In the genomic region with DNA sequence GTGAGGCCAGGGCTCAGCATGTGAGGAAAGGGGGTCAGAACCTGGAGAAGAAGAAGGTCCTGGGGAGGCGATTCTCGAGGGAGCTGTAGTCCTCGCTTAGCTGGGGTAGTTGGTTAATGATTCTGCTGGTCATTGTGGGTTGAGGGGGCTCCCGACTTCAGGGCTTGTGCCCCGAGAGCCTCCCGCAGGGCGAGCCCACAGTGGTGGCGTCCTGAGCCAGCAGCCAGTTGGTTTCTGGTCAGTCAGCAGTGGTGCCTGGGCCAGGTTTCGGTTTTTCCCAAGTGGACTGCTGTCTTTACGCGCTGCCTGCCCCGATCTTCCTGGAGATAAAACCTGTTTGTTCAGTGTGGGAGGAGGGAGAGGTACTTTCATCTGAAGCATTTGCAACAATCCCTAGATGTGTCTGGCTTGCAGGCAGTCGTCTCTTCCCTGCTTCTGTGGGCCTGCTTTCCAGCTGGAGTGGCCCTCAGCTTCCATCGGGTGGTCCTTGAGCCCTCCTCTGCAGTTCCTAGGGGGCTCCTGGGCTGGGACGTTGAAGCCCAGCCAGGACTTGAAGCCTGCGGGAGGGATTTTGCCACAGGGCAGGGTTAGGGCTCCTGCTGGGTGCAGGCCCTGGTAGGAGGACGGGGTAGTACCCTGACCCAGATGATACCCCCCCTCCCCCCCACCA, we compare ENCODE assay signal across 9 cellular contexts. TPM values are rescaled to one million over a fixed set of nuclear protein-coding genes. Genes with fewer than 3 reads are reported as not detected.
DNase-seq lines count a peak whose midpoint lies in the region; ATAC-seq, FAIRE-seq and TF ChIP-seq lines count a peak whose summit lies in the region.
"Had no signal": no experiment of that assay in that cellular context is flagged by ENCODE, and none has a peak within 500 bp of the region (broad histone marks: within the 10 kb centered on the region; RNA-seq: fewer than 3 reads in every experiment).

No MANE protein-coding gene starts in this region.

- peaks cover 92% of the 10 kb centered on the region for H3K79me2 ChIP-seq in K562 (ENCODE audit: control insufficient read depth, insufficient read depth, low read length)

- peak overlapping the region; percentile 85 for H3K4me2 ChIP-seq in K562 (ENCODE audit: insufficient read depth, low read length)

- ATAC-seq in Right ventricle myocardium inferior (no peak), K562 (no peak), lower lobe of right lung (no peak)

- BruUV-seq in K562 (replicated peaks; lab: Mats Ljungman, UMichigan) = no TSS peak

- TF ChIP-seq CTCF in K562 (IDR thresholded peaks at IDR 0.05 in 2 of 3, conservative IDR thresholded peaks at IDR 0.05 in 1 of 3; ENCODE audit: insufficient read depth in 2 of 3, low read depth in 1 of 3, low read length in 3 of 3) (no peak; a peak in 1 of 6 replicates), lower lobe of right lung (IDR thresholded peaks at IDR 0.05) (no peak), uterus (IDR thresholded peaks at IDR 0.05) (no peak)

- H3K36me3 ChIP-seq in K562 (ENCODE audit: control insufficient read depth, insufficient read depth, low read length) (peaks cover 74% of the 10 kb centered on the region), lower lobe of right lung (peaks cover 58% of the 10 kb centered on the region), uterus (no peaks in the 10 kb centered on the region)

- POLR2A ChIA-PET in K562 (lab: Yijun Ruan, JAX) = interaction anchor here (0.5 to 2.4 kb wide), 8 partner anchors 9 to 62 kb away, joined by 3 to 11 read pairs (median 3); partner anchors contain the start of gene AZU1

- peak overlapping the region; percentile 98 for H3K27ac ChIP-seq in K562 (ENCODE audit: extremely low read depth, low read depth, low read length)
- H3K27ac ChIP-seq in lower lobe of right lung = peak overlapping the region; percentile 96
- peak overlapping the region; percentile 27 to 41 for H3K27ac ChIP-seq in uterus
- H3K27ac ChIP-seq: SJCRH30 had no signal

- TF ChIP-seq EP300 in K562 (IDR thresholded peaks at IDR 0.05; ENCODE audit: low read length) = no peak

- intact Hi-C loops in Right ventricle myocardium inferior (cut with DNase I) (loop anchor here (5.0 kb wide), 1 partner anchor 47 kb away; no protein-coding TSS in a partner anchor), cardiac septum (cut with DNase I) (no loop called here), K562 (cut with micrococcal nuclease) (no loop called here), lower lobe of right lung (cut with DNase I) (no loop called here), uterus (cut with DNase I; ENCODE audit: low total_unique reads) (no loop called here)

- no peak overlapping the region for H2AFZ ChIP-seq in K562 (ENCODE audit: low read depth, low read length)

- peak overlapping the region; percentile 94 to 98 for H3K9ac ChIP-seq in K562 (ENCODE audit: insufficient read depth in 1 of 2, low read depth in 2 of 2, low read length in 2 of 2)

- peaks cover 16% of the 10 kb centered on the region for H3K9me1 ChIP-seq in K562 (ENCODE audit: control insufficient read depth, insufficient read depth, low read length)

- no peak for TF ChIP-seq RAD21 in K562 (CRISPR knock-in tag; conservative IDR thresholded peaks at IDR 0.05 in 1 of 2, IDR thresholded peaks at IDR 0.05 in 1 of 2)

- TF ChIP-seq POLR2A in K562 (conservative IDR thresholded peaks at IDR 0.05) (no peak), uterus (IDR thresholded peaks at IDR 0.05) (no peak)

- H4K20me1 ChIP-seq in K562 (replicated peaks; ENCODE audit: control insufficient read depth, insufficient read depth, low read length) = peaks cover 66% of the 10 kb centered on the region

- CTCF ChIA-PET in K562 (lab: Yijun Ruan, JAX; ENCODE audit: low intra/inter-chr PET ratio) = no interaction called here

- WGBS in K562 (ENCODE audit: insufficient coverage, low coverage, missing lambda C conversion rate) = 30% methylated on average over 16 of the region's 17 CpGs

- H3K27me3 ChIP-seq in K562 (ENCODE audit: control insufficient read depth in 2 of 2, insufficient read depth in 2 of 2, low read length in 2 of 2) (no peaks in the 10 kb centered on the region), lower lobe of right lung (ENCODE audit: low read depth) (no peaks in the 10 kb centered on the region), uterus (no peaks in the 10 kb centered on the region)
- H3K27me3 ChIP-seq: SJCRH30 had no signal

- H3K9me3 ChIP-seq in K562 (replicated peaks; ENCODE audit: control insufficient read depth, insufficient read depth, low read depth, low read length) = no peaks in the 10 kb centered on the region; the same call in 1 of the 2 replicates
- H3K9me3 ChIP-seq in lower lobe of right lung = no peaks in the 10 kb centered on the region
- no peaks in the 10 kb centered on the region for H3K9me3 ChIP-seq in uterus
- H3K9me3 ChIP-seq: SJCRH30 had no signal

- in situ Hi-C loops in K562 (cut with MboI) = no loop called here

- H3K4me3 ChIP-seq in K562 = peak overlapping the region; percentile 99
- H3K4me3 ChIP-seq in lower lobe of right lung = peak overlapping the region; percentile 85
- H3K4me3 ChIP-seq in uterus = no peak overlapping the region
- H3K4me3 ChIP-seq: SJCRH30 had no signal

- DNase-seq in Right ventricle myocardium inferior (ENCODE audit: missing footprints) (peak; percentile 18), cardiac septum (ENCODE audit: low spot score) (no peak), K562 (ENCODE audit: extremely low read depth in 1 of 4, low spot score in 3 of 4) (peak in 2 of 4 experiments; percentile 18 to 58), lower lobe of right lung (no peak), uterus (peak in 1 of 2 donors; percentile 53), NCI-H345 (lab: John Stamatoyannopoulos, UW) (no peak), GM19238 (ENCODE audit: insufficient read length, low spot score) (no peak)
- DNase-seq in effector CD4-positive, alpha-beta T cell = no peak
- DNase-seq: SJCRH30 had no signal

- peaks cover 22 to 82% of the 10 kb centered on the region in 2 experiments for H3K4me1 ChIP-seq in K562 (replicated peaks in 1 of 2; ENCODE audit: control insufficient read depth in 2 of 2, insufficient read depth in 2 of 2, low read length in 2 of 2)
- H3K4me1 ChIP-seq in lower lobe of right lung = peaks cover 69% of the 10 kb centered on the region
- H3K4me1 ChIP-seq in uterus = peaks cover 32 to 46% of the 10 kb centered on the region in 2 donors

- peak; percentile 83 for FAIRE-seq in K562 (lab: Jason Lieb, UNC)

RNA-seq across cellular contexts. Expression of gene PTBP1, which starts 3.2 kb away (rescaled TPM):
- total RNA-seq in Right ventricle myocardium inferior = 67.6 TPM
- 76.9 TPM for total RNA-seq in cardiac septum
- total RNA-seq in K562 (2011; cell fraction: chromatin; rRNA removed; ENCODE audit: low replicate concordance) = 327 and 692 TPM in 2 replicates
- total RNA-seq in K562 (2011; cell fraction: nucleolus; rRNA removed) = 382 and 389 TPM in 2 replicates
- 336 and 353 TPM in 2 replicates for total RNA-seq in K562 (2011; cell fraction: nucleoplasm; rRNA removed)
- total RNA-seq in K562 (2014; rRNA removed) = 237 and 443 TPM in 2 replicates
- 234 TPM in 2 replicates for total RNA-seq in K562 (2014; rRNA removed; fragmentation: Illumina TruSeq; extraction: Trizol)
- total RNA-seq in K562 (2015; rRNA removed; fragmentation: Illumina TruSeq; extraction: Trizol) = 183 and 187 TPM in 2 replicates
- 751 and 759 TPM in 2 replicates for total RNA-seq in K562 (2021)
- polyA plus RNA-seq in K562 (2011; rRNA removed) = 131 and 357 TPM in 2 replicates
- polyA plus RNA-seq in K562 (2011; cell fraction: cytosol; rRNA removed) = 138 and 245 TPM in 2 replicates
- 683 and 1,149 TPM in 2 replicates for polyA plus RNA-seq in K562 (2011; cell fraction: nucleus; rRNA removed)
- 757 and 849 TPM in 2 replicates for polyA plus RNA-seq in K562 (2012)
- polyA plus RNA-seq in K562 (2014; fragmentation: Illumina TruSeq; extraction: Trizol) = 413 and 465 TPM in 2 replicates
- polyA plus RNA-seq in K562 (2014; fragmentation: Nextera tagmentation; extraction: Ambion mirVana) = 10 to 100 TPM; 14.0 to 18.1 TPM
- 291 and 296 TPM in 2 replicates for polyA plus RNA-seq in K562 (2014; rRNA removed)
- 127 and 175 TPM in 2 replicates for polyA minus RNA-seq in K562 (2011; rRNA and poly(A)+ RNA removed)
- 353 and 383 TPM in 2 replicates for polyA minus RNA-seq in K562 (2011; cell fraction: cytosol; rRNA and poly(A)+ RNA removed)
- 242 and 246 TPM in 2 replicates for polyA minus RNA-seq in K562 (2011; cell fraction: nucleus; rRNA and poly(A)+ RNA removed)
- total RNA-seq in lower lobe of right lung = 254 TPM
- total RNA-seq in uterus = 100 to 1,000 TPM in 2 of 4 donors, 10 to 100 TPM in 2; 45.0 to 278 (median 106) TPM

RNA-seq across cellular contexts. Expression of gene PLPPR3, which starts 21.3 kb away (rescaled TPM):
- total RNA-seq in Right ventricle myocardium inferior (not detected), cardiac septum (not detected), K562 (2014; rRNA removed) (28.6 and 30.5 TPM in 2 replicates), K562 (2014; rRNA removed; fragmentation: Illumina TruSeq; extraction: Trizol) (1.8 and 2.3 TPM in 2 replicates), K562 (2015; rRNA removed; fragmentation: Illumina TruSeq; extraction: Trizol) (8.6 and 10.1 TPM in 2 replicates), K562 (2021) (40.4 and 48.2 TPM in 2 replicates), lower lobe of right lung (2.1 TPM), uterus (1 to 10 TPM in 1 of 4 donors, not detected in 3; 3.4 TPM)
- 6.7 and 37.1 TPM in 2 replicates for total RNA-seq in K562 (2011; cell fraction: chromatin; rRNA removed; ENCODE audit: low replicate concordance)
- total RNA-seq in K562 (2011; cell fraction: nucleolus; rRNA removed) = 62.2 and 83.4 TPM in 2 replicates
- total RNA-seq in K562 (2011; cell fraction: nucleoplasm; rRNA removed) = 28.0 and 30.4 TPM in 2 replicates
- polyA plus RNA-seq in K562 (2011; rRNA removed) (12.8 and 19.0 TPM in 2 replicates), K562 (2014; fragmentation: Illumina TruSeq; extraction: Trizol) (2.2 and 7.8 TPM in 2 replicates), K562 (2014; fragmentation: Nextera tagmentation; extraction: Ambion mirVana) (under 1 TPM; 0.01 to 0.08 TPM), K562 (2014; rRNA removed) (19.4 and 21.8 TPM in 2 replicates)
- 25.3 and 82.8 TPM in 2 replicates for polyA plus RNA-seq in K562 (2011; cell fraction: cytosol; rRNA removed)
- 24.4 and 43.1 TPM in 2 replicates for polyA plus RNA-seq in K562 (2011; cell fraction: nucleus; rRNA removed)
- 23.2 and 35.5 TPM in 2 replicates for polyA plus RNA-seq in K562 (2012)
- 9.9 and 23.4 TPM in 2 replicates for polyA minus RNA-seq in K562 (2011; rRNA and poly(A)+ RNA removed)
- polyA minus RNA-seq in K562 (2011; cell fraction: cytosol; rRNA and poly(A)+ RNA removed) = 46.2 and 51.7 TPM in 2 replicates
- polyA minus RNA-seq in K562 (2011; cell fraction: nucleus; rRNA and poly(A)+ RNA removed) = 7.9 and 8.1 TPM in 2 replicates
- total RNA-seq: SJCRH30 had no signal

RNA-seq across cellular contexts. Expression of gene AZU1, which starts 27.1 kb away (rescaled TPM):
- total RNA-seq in Right ventricle myocardium inferior = not detected
- 1.1 TPM for total RNA-seq in cardiac septum
- 3.4 and 6.7 TPM in 2 replicates for total RNA-seq in K562 (2011; cell fraction: chromatin; rRNA removed; ENCODE audit: low replicate concordance)
- total RNA-seq in K562 (2011; cell fraction: nucleolus; rRNA removed) = 4.3 and 4.6 TPM in 2 replicates
- 3.1 and 6.0 TPM in 2 replicates for total RNA-seq in K562 (2011; cell fraction: nucleoplasm; rRNA removed)
- total RNA-seq in K562 (2014; rRNA removed) = 0.33 and 0.73 TPM in 2 replicates
- total RNA-seq in K562 (2014; rRNA removed; fragmentation: Illumina TruSeq; extraction: Trizol) = not detected in 2 replicates
- total RNA-seq in K562 (2015; rRNA removed; fragmentation: Illumina TruSeq; extraction: Trizol) = 0.19 and 0.29 TPM in 2 replicates
- 1.4 and 1.7 TPM in 2 replicates for total RNA-seq in K562 (2021)
- 0.39 and 0.87 TPM in 2 replicates for polyA plus RNA-seq in K562 (2011; rRNA removed)
- 0.60 and 0.94 TPM in 2 replicates for polyA plus RNA-seq in K562 (2011; cell fraction: cytosol; rRNA removed)
- 6.4 and 9.5 TPM in 2 replicates for polyA plus RNA-seq in K562 (2011; cell fraction: nucleus; rRNA removed)
- polyA plus RNA-seq in K562 (2012) = 1.5 and 9.7 TPM in 2 replicates
- polyA plus RNA-seq in K562 (2014; fragmentation: Illumina TruSeq; extraction: Trizol) = 0.45 and 0.51 TPM in 2 replicates
- not detected for polyA plus RNA-seq in K562 (2014; fragmentation: Nextera tagmentation; extraction: Ambion mirVana)
- polyA plus RNA-seq in K562 (2014; rRNA removed) = 1.9 and 3.3 TPM in 2 replicates
- not detected in 2 replicates for polyA minus RNA-seq in K562 (2011; rRNA and poly(A)+ RNA removed)
- polyA minus RNA-seq in K562 (2011; cell fraction: cytosol; rRNA and poly(A)+ RNA removed) = 1.1 TPM in 1 of 2 replicates, not detected in the other
- polyA minus RNA-seq in K562 (2011; cell fraction: nucleus; rRNA and poly(A)+ RNA removed) = 0.78 and 0.81 TPM in 2 replicates
- 1.7 TPM for total RNA-seq in lower lobe of right lung
- 1 to 10 TPM in 1 of 4 donors, under 1 TPM in 1, not detected in 2; 0.85 to 2.6 TPM for total RNA-seq in uterus
- total RNA-seq: SJCRH30 had no signal

RNA-seq across cellular contexts. Expression of gene PRTN3, which starts 40.3 kb away (rescaled TPM):
- total RNA-seq in Right ventricle myocardium inferior = not detected
- 0.62 TPM for total RNA-seq in cardiac septum
- total RNA-seq in K562 (2011; cell fraction: chromatin; rRNA removed; ENCODE audit: low replicate concordance) = not detected in 2 replicates
- 0.50 TPM in 1 of 2 replicates, not detected in the other for total RNA-seq in K562 (2011; cell fraction: nucleolus; rRNA removed)
- 0.37 TPM in 1 of 2 replicates, not detected in the other for total RNA-seq in K562 (2011; cell fraction: nucleoplasm; rRNA removed)
- total RNA-seq in K562 (2014; rRNA removed) = 0.14 and 0.69 TPM in 2 replicates
- total RNA-seq in K562 (2014; rRNA removed; fragmentation: Illumina TruSeq; extraction: Trizol) = 0.19 TPM in 1 of 2 replicates, not detected in the other
- 0.36 and 0.41 TPM in 2 replicates for total RNA-seq in K562 (2015; rRNA removed; fragmentation: Illumina TruSeq; extraction: Trizol)
- total RNA-seq in K562 (2021) = 0.60 and 0.86 TPM in 2 replicates
- polyA plus RNA-seq in K562 (2011; rRNA removed) = 0.60 and 1.4 TPM in 2 replicates
- 3.3 and 5.8 TPM in 2 replicates for polyA plus RNA-seq in K562 (2011; cell fraction: cytosol; rRNA removed)
- 1.3 and 1.6 TPM in 2 replicates for polyA plus RNA-seq in K562 (2011; cell fraction: nucleus; rRNA removed)
- polyA plus RNA-seq in K562 (2012) = 0.55 and 1.3 TPM in 2 replicates
- 0.25 and 0.43 TPM in 2 replicates for polyA plus RNA-seq in K562 (2014; fragmentation: Illumina TruSeq; extraction: Trizol)
- not detected for polyA plus RNA-seq in K562 (2014; fragmentation: Nextera tagmentation; extraction: Ambion mirVana)
- 0.50 TPM in 1 of 2 replicates, not detected in the other for polyA plus RNA-seq in K562 (2014; rRNA removed)
- polyA minus RNA-seq in K562 (2011; rRNA and poly(A)+ RNA removed) = not detected in 2 replicates
- polyA minus RNA-seq in K562 (2011; cell fraction: cytosol; rRNA and poly(A)+ RNA removed) = 1.4 TPM in 1 of 2 replicates, not detected in the other
- not detected in 2 replicates for polyA minus RNA-seq in K562 (2011; cell fraction: nucleus; rRNA and poly(A)+ RNA removed)
- total RNA-seq in lower lobe of right lung = not detected
- 1 to 10 TPM in 1 of 4 donors, not detected in 3; 2.9 TPM for total RNA-seq in uterus
- total RNA-seq: SJCRH30 had no signal

RNA-seq across cellular contexts. Expression of gene MISP, which starts 49.6 kb away (rescaled TPM):
- total RNA-seq in Right ventricle myocardium inferior = not detected
- not detected for total RNA-seq in cardiac septum
- not detected in 2 replicates for total RNA-seq in K562 (2011; cell fraction: chromatin; rRNA removed; ENCODE audit: low replicate concordance)
- total RNA-seq in K562 (2011; cell fraction: nucleolus; rRNA removed) = not detected in 2 replicates
- not detected in 2 replicates for total RNA-seq in K562 (2011; cell fraction: nucleoplasm; rRNA removed)
- 0.05 and 0.24 TPM in 2 replicates for total RNA-seq in K562 (2014; rRNA removed)
- not detected in 2 replicates for total RNA-seq in K562 (2014; rRNA removed; fragmentation: Illumina TruSeq; extraction: Trizol)
- total RNA-seq in K562 (2015; rRNA removed; fragmentation: Illumina TruSeq; extraction: Trizol) = not detected in 2 replicates
- 0.20 and 0.29 TPM in 2 replicates for total RNA-seq in K562 (2021)
- 0.03 and 0.06 TPM in 2 replicates for polyA plus RNA-seq in K562 (2011; rRNA removed)
- polyA plus RNA-seq in K562 (2011; cell fraction: cytosol; rRNA removed) = 0.10 and 0.13 TPM in 2 replicates
- polyA plus RNA-seq in K562 (2011; cell fraction: nucleus; rRNA removed) = 0.10 TPM in 1 of 2 replicates, not detected in the other
- 0.04 and 0.07 TPM in 2 replicates for polyA plus RNA-seq in K562 (2012)
- polyA plus RNA-seq in K562 (2014; fragmentation: Illumina TruSeq; extraction: Trizol) = not detected in 2 replicates
- polyA plus RNA-seq in K562 (2014; fragmentation: Nextera tagmentation; extraction: Ambion mirVana) = not detected
- polyA plus RNA-seq in K562 (2014; rRNA removed) = 0.04 TPM in 1 of 2 replicates, not detected in the other
- polyA minus RNA-seq in K562 (2011; rRNA and poly(A)+ RNA removed) = not detected in 2 replicates
- 0.55 TPM in 1 of 2 replicates, not detected in the other for polyA minus RNA-seq in K562 (2011; cell fraction: cytosol; rRNA and poly(A)+ RNA removed)
- polyA minus RNA-seq in K562 (2011; cell fraction: nucleus; rRNA and poly(A)+ RNA removed) = not detected in 2 replicates
- 8.9 TPM for total RNA-seq in lower lobe of right lung
- 1 to 10 TPM in 1 of 4 donors, under 1 TPM in 3; 0.26 to 5.5 (median 0.39) TPM for total RNA-seq in uterus

Comparison
In these comparisons a context has a peak if more than half of its experiments do, and no peak if none do; other contexts are left out.
1. H3K27ac ChIP-seq: peak in every context shown above with its lines; median percentile 98 in K562; 96 in lower lobe of right lung; 34 in uterus.
2. H3K4me3 ChIP-seq: peak in K562 (single experiment) and lower lobe of right lung (single experiment); none in uterus (0 of 2).